Comparison of ENCODE assay signal across 7 cellular contexts in genomic region chr18:30622104-30622503, GRCh38.
"Had no signal": no experiment of that assay in that cellular context is flagged by ENCODE, and none has a peak within 500 bp of the region (broad histone marks: within the 10 kb centered on the region; RNA-seq: fewer than 3 reads in every experiment).

No MANE protein-coding gene starts in this region.

- H2AFZ ChIP-seq: GM23248 had no signal

- H3K4me3 Mint-ChIP-seq: H9, IgD-negative memory B cell had no signal

- H3K27ac ChIP-seq: GM23248, HL-60 had no signal

- H3K4me1 Mint-ChIP-seq: IgD-negative memory B cell had no signal

- ATAC-seq: HepG2 had no signal

- H3K27me3 Mint-ChIP-seq: IgD-negative memory B cell had no signal

- H3K4me3 ChIP-seq: GM23248 had no signal

- H3K27ac Mint-ChIP-seq: H9, IgD-negative memory B cell had no signal

- H3K36me3 Mint-ChIP-seq: IgD-negative memory B cell had no signal

- DNase-seq: GM23248, H9, HCEC 1CT, KBM-7 had no signal
